1 cellular context compared by ENCODE assay signal in the genomic region with DNA sequence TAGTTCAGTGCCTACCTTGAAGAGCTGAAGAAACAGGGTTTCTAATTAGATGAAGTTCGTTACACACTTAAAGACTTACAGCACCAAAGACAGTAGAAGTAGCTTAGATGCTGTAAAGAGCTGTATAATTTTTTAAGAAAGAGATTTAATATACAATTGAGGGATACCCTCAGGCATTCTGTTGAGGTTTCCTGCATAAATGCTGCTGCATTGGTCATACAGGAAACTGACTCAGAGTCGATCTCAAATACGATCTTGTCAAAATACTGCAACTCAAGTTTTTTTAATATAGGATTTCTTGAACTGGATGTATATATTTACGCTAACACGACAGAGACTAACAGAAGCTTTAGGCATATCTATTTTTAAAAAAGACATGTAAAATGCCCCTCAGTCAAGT.
TF ChIP-seq lines count a peak whose summit lies in the region.

No MANE protein-coding gene starts in this region.

TF ChIP-seq in GM12878, 131 proteins besides CTCF, POLR2A, EP300 and RAD21:
- TF ChIP-seq POLR2AphosphoS2 (IDR thresholded peaks at IDR 0.05; ENCODE audit: low read depth, low read length) (no peak), BMI1 (IDR thresholded peaks at IDR 0.05; ENCODE audit: borderline replicate concordance) (no peak), ETV6 (conservative IDR thresholded peaks at IDR 0.05 in 1 of 2, IDR thresholded peaks at IDR 0.05 in 1 of 2; ENCODE audit: borderline replicate concordance in 1 of 2, low read depth in 1 of 2) (no peak), ZSCAN29 (IDR thresholded peaks at IDR 0.05) (no peak), RCOR1 (conservative IDR thresholded peaks at IDR 0.05; ENCODE audit: low read depth, low read length) (no peak), LARP7 (IDR thresholded peaks at IDR 0.05) (no peak), ZNF24 (IDR thresholded peaks at IDR 0.05) (no peak), GABPA (IDR thresholded peaks at IDR 0.05; ENCODE audit: low read depth) (no peak), SMARCA5 (IDR thresholded peaks at IDR 0.05) (no peak), KLF5 (IDR thresholded peaks at IDR 0.05; ENCODE audit: partially characterized antibody) (no peak), NR2C1 (IDR thresholded peaks at IDR 0.05) (no peak), ZNF217 (IDR thresholded peaks at IDR 0.05) (no peak), MXI1 (IDR thresholded peaks at IDR 0.05; ENCODE audit: low read depth, low read length) (no peak), SMAD1 (IDR thresholded peaks at IDR 0.05; ENCODE audit: low read depth, partially characterized antibody) (no peak), BCL11A (IDR thresholded peaks at IDR 0.05; ENCODE audit: low read depth, low read length) (no peak), NR2C2 (IDR thresholded peaks at IDR 0.05; ENCODE audit: borderline replicate concordance, control insufficient read depth, insufficient read length, low read depth) (no peak)
- TF ChIP-seq, protein P1, sequence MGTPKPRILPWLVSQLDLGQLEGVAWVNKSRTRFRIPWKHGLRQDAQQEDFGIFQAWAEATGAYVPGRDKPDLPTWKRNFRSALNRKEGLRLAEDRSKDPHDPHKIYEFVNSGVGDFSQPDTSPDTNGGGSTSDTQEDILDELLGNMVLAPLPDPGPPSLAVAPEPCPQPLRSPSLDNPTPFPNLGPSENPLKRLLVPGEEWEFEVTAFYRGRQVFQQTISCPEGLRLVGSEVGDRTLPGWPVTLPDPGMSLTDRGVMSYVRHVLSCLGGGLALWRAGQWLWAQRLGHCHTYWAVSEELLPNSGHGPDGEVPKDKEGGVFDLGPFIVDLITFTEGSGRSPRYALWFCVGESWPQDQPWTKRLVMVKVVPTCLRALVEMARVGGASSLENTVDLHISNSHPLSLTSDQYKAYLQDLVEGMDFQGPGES (IDR thresholded peaks at IDR 0.05): no peak
- TF ChIP-seq, protein P2, sequence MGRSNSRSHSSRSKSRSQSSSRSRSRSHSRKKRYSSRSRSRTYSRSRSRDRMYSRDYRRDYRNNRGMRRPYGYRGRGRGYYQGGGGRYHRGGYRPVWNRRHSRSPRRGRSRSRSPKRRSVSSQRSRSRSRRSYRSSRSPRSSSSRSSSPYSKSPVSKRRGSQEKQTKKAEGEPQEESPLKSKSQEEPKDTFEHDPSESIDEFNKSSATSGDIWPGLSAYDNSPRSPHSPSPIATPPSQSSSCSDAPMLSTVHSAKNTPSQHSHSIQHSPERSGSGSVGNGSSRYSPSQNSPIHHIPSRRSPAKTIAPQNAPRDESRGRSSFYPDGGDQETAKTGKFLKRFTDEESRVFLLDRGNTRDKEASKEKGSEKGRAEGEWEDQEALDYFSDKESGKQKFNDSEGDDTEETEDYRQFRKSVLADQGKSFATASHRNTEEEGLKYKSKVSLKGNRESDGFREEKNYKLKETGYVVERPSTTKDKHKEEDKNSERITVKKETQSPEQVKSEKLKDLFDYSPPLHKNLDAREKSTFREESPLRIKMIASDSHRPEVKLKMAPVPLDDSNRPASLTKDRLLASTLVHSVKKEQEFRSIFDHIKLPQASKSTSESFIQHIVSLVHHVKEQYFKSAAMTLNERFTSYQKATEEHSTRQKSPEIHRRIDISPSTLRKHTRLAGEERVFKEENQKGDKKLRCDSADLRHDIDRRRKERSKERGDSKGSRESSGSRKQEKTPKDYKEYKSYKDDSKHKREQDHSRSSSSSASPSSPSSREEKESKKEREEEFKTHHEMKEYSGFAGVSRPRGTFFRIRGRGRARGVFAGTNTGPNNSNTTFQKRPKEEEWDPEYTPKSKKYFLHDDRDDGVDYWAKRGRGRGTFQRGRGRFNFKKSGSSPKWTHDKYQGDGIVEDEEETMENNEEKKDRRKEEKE (IDR thresholded peaks at IDR 0.05): no peak
TF ChIP-seq in GM12878: peak in this region for 0.
